8 cellular contexts compared by ENCODE assay signal in genomic region chr11:65429069-65429681, GRCh38. TPM values are rescaled to one million over a fixed set of nuclear protein-coding genes. Genes with fewer than 3 reads are reported as not detected.
A peak's percentile ranks its signal among the peaks of the same experiment; 100 is the strongest.
DNase-seq lines count a peak whose midpoint lies in the region; ATAC-seq and TF ChIP-seq lines count a peak whose summit lies in the region.

No MANE protein-coding gene starts in this region.

- peaks cover 67% of the 10 kb centered on the region for H3K4me1 Mint-ChIP-seq in CD14-positive monocyte
- H3K4me1 Mint-ChIP-seq in activated T-helper 1 cell treated with anti-CD3 and anti-CD28 coated beads, Interleukin-12 subunit alpha, Interleukin-12 subunit beta, Interleukin-2, Interleukin-4 antibody, amounts not matched to agents 30 ng/mL and 10 ng/mL and 1 ng/mL, durations not matched to agents 14 hours and 24 hours and 36 hours (ENCODE audit: low read depth) = peaks cover 91% of the 10 kb centered on the region
- H3K4me1 Mint-ChIP-seq in stimulated activated memory B cell treated with anti-CD40 and anti-IgM and Interleukin-4, amounts not matched to agents 10 μg/mL and 1 μg/mL and 100 μg/mL, for 72 hours = peaks cover 80% of the 10 kb centered on the region

- no peak for ATAC-seq in stimulated activated memory B cell treated with anti-CD40 and anti-IgM and Interleukin-4, amounts not matched to agents 10 μg/mL and 1 μg/mL and 100 μg/mL, for 72 hours
- ATAC-seq in GM19452 (IDR thresholded peaks at IDR 0.05; ENCODE audit: unreplicated experiment) = no peak

- peak overlapping the region; percentile 51 for H3K4me2 ChIP-seq in KMS-11

- no peaks in the 10 kb centered on the region for H3K9me3 ChIP-seq in right atrium auricular region

- H3K4me3 ChIP-seq in KMS-11 (IDR thresholded peaks at IDR 0.05; ENCODE audit: insufficient read depth, low read depth, low read length) (no peak overlapping the region), right atrium auricular region (peak overlapping the region; percentile 79 to 95)

- H3K27ac Mint-ChIP-seq in CD14-positive monocyte = peak overlapping the region; percentile 87 to 100 (median 91)
- H3K27ac Mint-ChIP-seq in activated T-helper 1 cell treated with anti-CD3 and anti-CD28 coated beads, Interleukin-12 subunit alpha, Interleukin-12 subunit beta, Interleukin-2, Interleukin-4 antibody, amounts not matched to agents 30 ng/mL and 10 ng/mL and 1 ng/mL, durations not matched to agents 14 hours and 24 hours and 36 hours = peak overlapping the region; percentile 99
- peak overlapping the region; percentile 71 for H3K27ac Mint-ChIP-seq in stimulated activated memory B cell treated with anti-CD40 and anti-IgM and Interleukin-4, amounts not matched to agents 10 μg/mL and 1 μg/mL and 100 μg/mL, for 72 hours

- H2AFZ ChIP-seq in KMS-11 (ENCODE audit: low read depth) = no peak overlapping the region

- H3K4me3 Mint-ChIP-seq in CD14-positive monocyte = peak overlapping the region; percentile 99 to 100
- peak overlapping the region; percentile 99 for H3K4me3 Mint-ChIP-seq in activated T-helper 1 cell treated with anti-CD3 and anti-CD28 coated beads, Interleukin-12 subunit alpha, Interleukin-12 subunit beta, Interleukin-2, Interleukin-4 antibody, amounts not matched to agents 30 ng/mL and 10 ng/mL and 1 ng/mL, durations not matched to agents 14 hours and 24 hours and 36 hours
- H3K4me3 Mint-ChIP-seq in stimulated activated memory B cell treated with anti-CD40 and anti-IgM and Interleukin-4, amounts not matched to agents 10 μg/mL and 1 μg/mL and 100 μg/mL, for 72 hours = peak overlapping the region; percentile 69

- H3K27me3 Mint-ChIP-seq in CD14-positive monocyte (ENCODE audit: low read depth in 3 of 3) = peaks cover 0 to 13% (median 8%) of the 10 kb centered on the region in 3 donors
- no peaks in the 10 kb centered on the region for H3K27me3 Mint-ChIP-seq in activated T-helper 1 cell treated with anti-CD3 and anti-CD28 coated beads, Interleukin-12 subunit alpha, Interleukin-12 subunit beta, Interleukin-2, Interleukin-4 antibody, amounts not matched to agents 30 ng/mL and 10 ng/mL and 1 ng/mL, durations not matched to agents 14 hours and 24 hours and 36 hours (ENCODE audit: insufficient read depth)
- H3K27me3 Mint-ChIP-seq in stimulated activated memory B cell treated with anti-CD40 and anti-IgM and Interleukin-4, amounts not matched to agents 10 μg/mL and 1 μg/mL and 100 μg/mL, for 72 hours = no peaks in the 10 kb centered on the region

- no peak for TF ChIP-seq CTCF in CD14-positive monocyte (IDR thresholded peaks at IDR 0.05)
- TF ChIP-seq CTCF in KMS-11 (conservative IDR thresholded peaks at IDR 0.05; ENCODE audit: low read depth, low read length) = no peak
- TF ChIP-seq CTCF in right atrium auricular region (IDR thresholded peaks at IDR 0.05) = no peak

- intact Hi-C loops in CD14-positive monocyte (cut with micrococcal nuclease) = no loop called here
- intact Hi-C loops in activated T-helper 1 cell treated with anti-CD3 and anti-CD28 coated beads, Interleukin-12 subunit alpha, Interleukin-12 subunit beta, Interleukin-2, Interleukin-4 antibody, amounts not matched to agents 30 ng/mL and 10 ng/mL and 1 ng/mL, durations not matched to agents 14 hours and 24 hours and 36 hours (cut with micrococcal nuclease) = no loop called here

- peaks cover 27% of the 10 kb centered on the region for H4K20me1 ChIP-seq in KMS-11 (ENCODE audit: insufficient read depth)

- no peak for DNase-seq in CD14-positive monocyte (ENCODE audit: low spot score)
- no peak for DNase-seq in activated T-helper 1 cell treated with anti-CD3 and anti-CD28 coated beads, Interleukin-12 subunit alpha, Interleukin-12 subunit beta, Interleukin-2, Interleukin-4 antibody, amounts not matched to agents 30 ng/mL and 10 ng/mL and 1 ng/mL, durations not matched to agents 14 hours and 24 hours and 36 hours (ENCODE audit: low spot score)
- peak; percentile 61 for DNase-seq in right atrium auricular region (ENCODE audit: low spot score)
- no peak for DNase-seq in NCI-H2029 (lab: John Stamatoyannopoulos, UW)
- no peak for DNase-seq in iPS-NIHi11 (ENCODE audit: low spot score)

- H3K27me3 ChIP-seq in KMS-11 (ENCODE audit: insufficient read depth, low read depth) (no peaks in the 10 kb centered on the region), right atrium auricular region (no peaks in the 10 kb centered on the region)

- peak overlapping the region; percentile 99; the same call in 1 of the 2 replicates for H3K9ac ChIP-seq in KMS-11

- peaks cover 4 to 17% (median 8%) of the 10 kb centered on the region in 7 donors for H3K9me3 Mint-ChIP-seq in CD14-positive monocyte
- no peaks in the 10 kb centered on the region for H3K9me3 Mint-ChIP-seq in activated T-helper 1 cell treated with anti-CD3 and anti-CD28 coated beads, Interleukin-12 subunit alpha, Interleukin-12 subunit beta, Interleukin-2, Interleukin-4 antibody, amounts not matched to agents 30 ng/mL and 10 ng/mL and 1 ng/mL, durations not matched to agents 14 hours and 24 hours and 36 hours
- H3K9me3 Mint-ChIP-seq in stimulated activated memory B cell treated with anti-CD40 and anti-IgM and Interleukin-4, amounts not matched to agents 10 μg/mL and 1 μg/mL and 100 μg/mL, for 72 hours = no peaks in the 10 kb centered on the region

- peaks cover 71 to 80% of the 10 kb centered on the region in 2 donors for H3K36me3 Mint-ChIP-seq in CD14-positive monocyte
- H3K36me3 Mint-ChIP-seq in activated T-helper 1 cell treated with anti-CD3 and anti-CD28 coated beads, Interleukin-12 subunit alpha, Interleukin-12 subunit beta, Interleukin-2, Interleukin-4 antibody, amounts not matched to agents 30 ng/mL and 10 ng/mL and 1 ng/mL, durations not matched to agents 14 hours and 24 hours and 36 hours (ENCODE audit: low read depth) = peaks cover 57% of the 10 kb centered on the region
- H3K36me3 Mint-ChIP-seq in stimulated activated memory B cell treated with anti-CD40 and anti-IgM and Interleukin-4, amounts not matched to agents 10 μg/mL and 1 μg/mL and 100 μg/mL, for 72 hours = peaks cover 37% of the 10 kb centered on the region

- H3K27ac ChIP-seq in KMS-11 (peak overlapping the region; percentile 100; the same call in 1 of the 2 replicates), right atrium auricular region (peak overlapping the region; percentile 99)

- no peaks in the 10 kb centered on the region for H3K36me3 ChIP-seq in KMS-11 (ENCODE audit: insufficient read depth)
- peaks cover 78% of the 10 kb centered on the region for H3K36me3 ChIP-seq in right atrium auricular region

- H3K4me1 ChIP-seq in KMS-11 (ENCODE audit: low read depth, poor library complexity, severe bottlenecking) = peaks cover 95% of the 10 kb centered on the region
- peaks cover 0 to 71% of the 10 kb centered on the region in 2 donors for H3K4me1 ChIP-seq in right atrium auricular region

- peaks cover 94% of the 10 kb centered on the region for H3K79me2 ChIP-seq in KMS-11 (ENCODE audit: insufficient read depth, low read depth)

RNA-seq across cellular contexts. Expression of gene NEAT1, which starts 6.6 kb away (rescaled TPM):
- 1 to 10 TPM in 1 of 2 donors, under 1 TPM in 1; 0.90 to 1.3 TPM for polyA plus RNA-seq in CD14-positive monocyte
- 507 and 517 TPM in 2 replicates for total RNA-seq in activated T-helper 1 cell treated with anti-CD3 and anti-CD28 coated beads, Interleukin-12 subunit alpha, Interleukin-12 subunit beta, Interleukin-2, Interleukin-4 antibody, amounts not matched to agents 30 ng/mL and 10 ng/mL and 1 ng/mL, durations not matched to agents 14 hours and 24 hours and 36 hours
- total RNA-seq in right atrium auricular region = 10 to 100 TPM; 43.7 to 52.5 TPM

RNA-seq across cellular contexts. Expression of gene FRMD8, which starts 42.7 kb away (rescaled TPM):
- polyA plus RNA-seq in CD14-positive monocyte = 10 to 100 TPM; 33.7 to 41.2 TPM
- total RNA-seq in activated T-helper 1 cell treated with anti-CD3 and anti-CD28 coated beads, Interleukin-12 subunit alpha, Interleukin-12 subunit beta, Interleukin-2, Interleukin-4 antibody, amounts not matched to agents 30 ng/mL and 10 ng/mL and 1 ng/mL, durations not matched to agents 14 hours and 24 hours and 36 hours = 40.5 and 42.3 TPM in 2 replicates
- total RNA-seq in right atrium auricular region = 10 to 100 TPM; 10.2 to 23.8 TPM

RNA-seq across cellular contexts. Expression of gene SLC25A45, which starts 46.7 kb away (rescaled TPM):
- 1 to 10 TPM; 3.7 to 4.1 TPM for polyA plus RNA-seq in CD14-positive monocyte
- 15.3 and 19.4 TPM in 2 replicates for total RNA-seq in activated T-helper 1 cell treated with anti-CD3 and anti-CD28 coated beads, Interleukin-12 subunit alpha, Interleukin-12 subunit beta, Interleukin-2, Interleukin-4 antibody, amounts not matched to agents 30 ng/mL and 10 ng/mL and 1 ng/mL, durations not matched to agents 14 hours and 24 hours and 36 hours
- total RNA-seq in right atrium auricular region = 1 to 10 TPM; 2.6 to 3.3 TPM
